Comparison of ENCODE assay signal across 1 cellular context in the genomic region with DNA sequence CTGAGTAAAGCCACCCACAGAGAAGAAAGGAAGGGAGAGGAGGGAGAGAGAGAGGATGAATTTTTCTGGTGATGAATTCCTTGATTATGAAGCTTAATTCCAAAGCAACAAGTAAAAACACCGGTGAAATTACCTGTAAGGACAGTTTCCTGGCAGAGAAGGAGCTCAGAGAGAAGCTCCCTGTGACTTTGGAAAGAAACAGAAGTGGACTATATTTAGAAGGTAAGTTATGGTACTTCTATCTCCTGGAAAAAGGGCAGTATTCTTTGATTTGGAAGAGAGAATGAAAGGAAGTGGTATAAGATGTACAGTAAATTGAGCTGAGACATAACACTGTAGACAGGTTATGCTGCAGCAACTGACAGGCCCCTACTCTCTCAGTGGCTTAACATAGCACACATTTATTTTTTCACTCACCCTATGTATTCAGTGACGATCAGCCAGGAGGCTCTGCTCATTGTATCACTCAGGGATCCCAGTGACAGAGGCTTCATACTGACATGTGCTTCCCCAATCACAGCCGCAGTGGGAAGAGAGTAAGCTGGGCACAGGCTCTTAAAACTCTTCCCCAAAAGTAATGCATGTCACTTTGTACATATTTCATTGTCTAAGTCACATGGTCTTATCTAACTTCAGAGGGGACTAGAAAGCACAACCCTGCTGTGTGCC.
TF ChIP-seq lines count a peak whose summit lies in the region.

No MANE protein-coding gene starts in this region.

TF ChIP-seq in WTC11, 78 proteins besides CTCF, POLR2A, EP300 and RAD21 (continued from another document):
- TF ChIP-seq, protein P1, sequence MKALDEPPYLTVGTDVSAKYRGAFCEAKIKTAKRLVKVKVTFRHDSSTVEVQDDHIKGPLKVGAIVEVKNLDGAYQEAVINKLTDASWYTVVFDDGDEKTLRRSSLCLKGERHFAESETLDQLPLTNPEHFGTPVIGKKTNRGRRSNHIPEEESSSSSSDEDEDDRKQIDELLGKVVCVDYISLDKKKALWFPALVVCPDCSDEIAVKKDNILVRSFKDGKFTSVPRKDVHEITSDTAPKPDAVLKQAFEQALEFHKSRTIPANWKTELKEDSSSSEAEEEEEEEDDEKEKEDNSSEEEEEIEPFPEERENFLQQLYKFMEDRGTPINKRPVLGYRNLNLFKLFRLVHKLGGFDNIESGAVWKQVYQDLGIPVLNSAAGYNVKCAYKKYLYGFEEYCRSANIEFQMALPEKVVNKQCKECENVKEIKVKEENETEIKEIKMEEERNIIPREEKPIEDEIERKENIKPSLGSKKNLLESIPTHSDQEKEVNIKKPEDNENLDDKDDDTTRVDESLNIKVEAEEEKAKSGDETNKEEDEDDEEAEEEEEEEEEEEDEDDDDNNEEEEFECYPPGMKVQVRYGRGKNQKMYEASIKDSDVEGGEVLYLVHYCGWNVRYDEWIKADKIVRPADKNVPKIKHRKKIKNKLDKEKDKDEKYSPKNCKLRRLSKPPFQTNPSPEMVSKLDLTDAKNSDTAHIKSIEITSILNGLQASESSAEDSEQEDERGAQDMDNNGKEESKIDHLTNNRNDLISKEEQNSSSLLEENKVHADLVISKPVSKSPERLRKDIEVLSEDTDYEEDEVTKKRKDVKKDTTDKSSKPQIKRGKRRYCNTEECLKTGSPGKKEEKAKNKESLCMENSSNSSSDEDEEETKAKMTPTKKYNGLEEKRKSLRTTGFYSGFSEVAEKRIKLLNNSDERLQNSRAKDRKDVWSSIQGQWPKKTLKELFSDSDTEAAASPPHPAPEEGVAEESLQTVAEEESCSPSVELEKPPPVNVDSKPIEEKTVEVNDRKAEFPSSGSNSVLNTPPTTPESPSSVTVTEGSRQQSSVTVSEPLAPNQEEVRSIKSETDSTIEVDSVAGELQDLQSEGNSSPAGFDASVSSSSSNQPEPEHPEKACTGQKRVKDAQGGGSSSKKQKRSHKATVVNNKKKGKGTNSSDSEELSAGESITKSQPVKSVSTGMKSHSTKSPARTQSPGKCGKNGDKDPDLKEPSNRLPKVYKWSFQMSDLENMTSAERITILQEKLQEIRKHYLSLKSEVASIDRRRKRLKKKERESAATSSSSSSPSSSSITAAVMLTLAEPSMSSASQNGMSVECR (CRISPR knock-in tag; IDR thresholded peaks at IDR 0.05; ENCODE audit: borderline replicate concordance) = no peak
- TF ChIP-seq MXD4 (CRISPR knock-in tag; IDR thresholded peaks at IDR 0.05; ENCODE audit: borderline replicate concordance) (no peak), SOX15 (CRISPR knock-in tag; IDR thresholded peaks at IDR 0.05) (no peak), GTF2I (CRISPR knock-in tag; conservative IDR thresholded peaks at IDR 0.05) (no peak), ZNF121 (CRISPR knock-in tag; IDR thresholded peaks at IDR 0.05) (no peak)
- TF ChIP-seq, protein P2, sequence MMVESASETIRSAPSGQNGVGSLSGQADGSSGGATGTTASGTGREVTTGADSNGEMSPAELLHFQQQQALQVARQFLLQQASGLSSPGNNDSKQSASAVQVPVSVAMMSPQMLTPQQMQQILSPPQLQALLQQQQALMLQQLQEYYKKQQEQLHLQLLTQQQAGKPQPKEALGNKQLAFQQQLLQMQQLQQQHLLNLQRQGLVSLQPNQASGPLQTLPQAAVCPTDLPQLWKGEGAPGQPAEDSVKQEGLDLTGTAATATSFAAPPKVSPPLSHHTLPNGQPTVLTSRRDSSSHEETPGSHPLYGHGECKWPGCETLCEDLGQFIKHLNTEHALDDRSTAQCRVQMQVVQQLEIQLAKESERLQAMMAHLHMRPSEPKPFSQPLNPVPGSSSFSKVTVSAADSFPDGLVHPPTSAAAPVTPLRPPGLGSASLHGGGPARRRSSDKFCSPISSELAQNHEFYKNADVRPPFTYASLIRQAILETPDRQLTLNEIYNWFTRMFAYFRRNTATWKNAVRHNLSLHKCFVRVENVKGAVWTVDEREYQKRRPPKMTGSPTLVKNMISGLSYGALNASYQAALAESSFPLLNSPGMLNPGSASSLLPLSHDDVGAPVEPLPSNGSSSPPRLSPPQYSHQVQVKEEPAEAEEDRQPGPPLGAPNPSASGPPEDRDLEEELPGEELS (CRISPR knock-in tag; IDR thresholded peaks at IDR 0.05) = no peak
- TF ChIP-seq, protein P3, sequence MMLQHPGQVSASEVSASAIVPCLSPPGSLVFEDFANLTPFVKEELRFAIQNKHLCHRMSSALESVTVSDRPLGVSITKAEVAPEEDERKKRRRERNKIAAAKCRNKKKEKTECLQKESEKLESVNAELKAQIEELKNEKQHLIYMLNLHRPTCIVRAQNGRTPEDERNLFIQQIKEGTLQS (CRISPR knock-in tag; conservative IDR thresholded peaks at IDR 0.05) = no peak
